Comparison of ENCODE assay signal across 36 cellular contexts in the genomic region with DNA sequence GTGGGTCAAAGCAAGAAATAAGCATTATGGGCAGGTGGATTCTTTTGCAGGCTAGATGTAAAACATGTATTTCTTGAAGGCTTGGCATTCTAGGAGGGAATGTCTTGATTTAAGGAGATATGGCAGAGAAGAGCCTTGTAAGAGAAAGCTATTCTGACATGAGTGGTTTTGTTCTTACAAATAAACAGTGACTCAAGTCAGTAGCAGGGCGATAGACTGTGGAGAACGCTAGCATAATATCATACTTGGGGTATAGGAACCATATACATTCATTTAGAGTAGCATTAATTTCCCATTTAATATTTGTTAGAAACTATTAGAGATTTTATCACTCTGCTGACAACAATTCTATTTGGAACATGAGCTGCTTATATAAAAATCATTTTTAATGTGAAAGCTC.
"Had no signal": no experiment of that assay in that cellular context is flagged by ENCODE, and none has a peak within 500 bp of the region (broad histone marks: within the 10 kb centered on the region; RNA-seq: fewer than 3 reads in every experiment).

No MANE protein-coding gene starts in this region.

- H3K9me3 Mint-ChIP-seq: activated B cell treated with CpG ODN at 0.5 μM for 24 hours; activated CD4-positive, alpha-beta T cell treated with anti-CD3 and anti-CD28 coated beads, Interleukin-2, amount 10 ng/mL, durations not matched to agents 24 days and 14 days; activated T-cell treated with anti-CD3 and anti-CD28 coated beads, Interleukin-2, amount 50 U/mL, for 24 hours; activated T-helper 2 cell treated with anti-CD3 and anti-CD28 coated beads, Interferon-gamma antibody, Interleukin-2, Interleukin-4, amounts not matched to agents 10 μg/mL and 5 μg/mL and 100 μg/mL, durations not matched to agents 14 hours and 24 hours and 36 hours had no signal

- H3K4me3 ChIP-seq: ascending aorta, cardiac muscle cell, colonic mucosa, MG63, Peyer's patch, SJSA1 had no signal

- DNase-seq: activated B cell treated with CpG ODN at 0.5 μM for 24 hours; activated CD4-positive, alpha-beta T cell treated with anti-CD3 and anti-CD28 coated beads, Interleukin-2, amount 10 ng/mL, durations not matched to agents 24 days and 14 days; activated CD4-positive, alpha-beta T cell treated with anti-CD3 and anti-CD28 coated beads, Interleukin-2, amount 50 U/mL, for 4 hours; activated CD8-positive, alpha-beta T cell treated with anti-CD3 and anti-CD28 coated beads, Interleukin-2, amount 10 ng/mL, durations not matched to agents 7 days and 5 days; activated gamma-delta T cell; activated naive CD4-positive, alpha-beta T cell treated with Interleukin-2 at 50 U/mL for 16 hours; activated naive CD8-positive, alpha-beta T cell treated with anti-CD3 and anti-CD28 coated beads, Interleukin-2, amount 10 ng/mL, durations not matched to agents 7 days and 5 days; activated T-cell treated with anti-CD3 and anti-CD28 coated beads, Interleukin-2, amount 50 U/mL, for 24 hours; amygdala; colonic mucosa; MG63; NCI-H1048; NCI-H1105 treated with DMSO at 0.1 percent for 48 hours; NCI-H1436; NCI-H1694; NCI-H1930; NCI-H2081 treated with DMSO at 0.1 percent for 48 hours; NCI-H226; NCI-H446 treated with DMSO at 0.1 percent for 48 hours; NCI-H524; NCI-H748 treated with DMSO at 0.1 percent for 48 hours; NK-92 treated with Interleukin-12 subunit alpha and Interleukin-12 subunit beta, amount 100 ng/mL, for 24 hours; PC-3; Peyer's patch; RPMI8226; SHP77 treated with DMSO at 0.1 percent for 48 hours; SW 1271; T-helper 1 cell; T-helper 9 cell had no signal

- H3K36me3 ChIP-seq: cardiac muscle cell, colonic mucosa, MG63, Peyer's patch, SJSA1 had no signal

- H3K4me1 Mint-ChIP-seq: activated B cell treated with CpG ODN at 0.5 μM for 24 hours; activated CD4-positive, alpha-beta T cell treated with anti-CD3 and anti-CD28 coated beads, Interleukin-2, amount 10 ng/mL, durations not matched to agents 24 days and 14 days; activated naive CD8-positive, alpha-beta T cell treated with anti-CD3 and anti-CD28 coated beads, Interleukin-2, amount 10 ng/mL, durations not matched to agents 7 days and 5 days; central memory CD8-positive, alpha-beta T cell had no signal

- H3K27me3 ChIP-seq: ascending aorta, cardiac muscle cell, colonic mucosa, Peyer's patch had no signal

- H3K27ac ChIP-seq: ascending aorta, cardiac muscle cell, colonic mucosa, Peyer's patch, SJSA1, VCaP had no signal

- H3K4me1 ChIP-seq: colonic mucosa, Peyer's patch, SJSA1 had no signal

- H3K36me3 Mint-ChIP-seq: activated naive CD8-positive, alpha-beta T cell treated with anti-CD3 and anti-CD28 coated beads, Interleukin-2, amount 10 ng/mL, durations not matched to agents 7 days and 5 days had no signal

- H3K27ac Mint-ChIP-seq: activated B cell treated with CpG ODN at 0.5 μM for 24 hours; activated CD4-positive, alpha-beta T cell treated with anti-CD3 and anti-CD28 coated beads, Interleukin-2, amount 10 ng/mL, durations not matched to agents 24 days and 14 days; activated CD8-positive, alpha-beta T cell treated with anti-CD3 and anti-CD28 coated beads, Interleukin-2, amount 10 ng/mL, durations not matched to agents 7 days and 5 days; activated naive CD4-positive, alpha-beta T cell treated with anti-CD3 and anti-CD28 coated beads, Interleukin-2, amount 50 U/mL, for 24 hours; activated naive CD8-positive, alpha-beta T cell treated with anti-CD3 and anti-CD28 coated beads, Interleukin-2, amount 10 ng/mL, durations not matched to agents 7 days and 5 days; activated T-cell treated with anti-CD3 and anti-CD28 coated beads, Interleukin-2, amount 50 U/mL, for 24 hours; activated T-helper 2 cell treated with anti-CD3 and anti-CD28 coated beads, Interferon-gamma antibody, Interleukin-2, Interleukin-4, amounts not matched to agents 10 μg/mL and 5 μg/mL and 100 μg/mL, durations not matched to agents 14 hours and 24 hours and 36 hours had no signal

- H3K4me3 Mint-ChIP-seq: activated B cell treated with CpG ODN at 0.5 μM for 24 hours; activated CD4-positive, alpha-beta T cell treated with anti-CD3 and anti-CD28 coated beads, Interleukin-2, amount 10 ng/mL, durations not matched to agents 24 days and 14 days; activated CD8-positive, alpha-beta T cell treated with anti-CD3 and anti-CD28 coated beads, Interleukin-2, amount 10 ng/mL, durations not matched to agents 7 days and 5 days; activated naive CD4-positive, alpha-beta T cell treated with anti-CD3 and anti-CD28 coated beads, Interleukin-2, amount 50 U/mL, for 24 hours; activated naive CD8-positive, alpha-beta T cell treated with anti-CD3 and anti-CD28 coated beads, Interleukin-2, amount 10 ng/mL, durations not matched to agents 7 days and 5 days; activated T-cell treated with anti-CD3 and anti-CD28 coated beads, Interleukin-2, amount 50 U/mL, for 24 hours; central memory CD8-positive, alpha-beta T cell had no signal

- ATAC-seq: activated CD8-positive, alpha-beta T cell treated with anti-CD3 and anti-CD28 coated beads, Interleukin-2, amount 10 ng/mL, durations not matched to agents 7 days and 5 days; PC-3 had no signal

- H3K27me3 Mint-ChIP-seq: activated B cell treated with CpG ODN at 0.5 μM for 24 hours; activated CD4-positive, alpha-beta T cell treated with anti-CD3 and anti-CD28 coated beads, Interleukin-2, amount 10 ng/mL, durations not matched to agents 24 days and 14 days; activated naive CD4-positive, alpha-beta T cell treated with anti-CD3 and anti-CD28 coated beads, Interleukin-2, amount 50 U/mL, for 24 hours; activated naive CD8-positive, alpha-beta T cell treated with anti-CD3 and anti-CD28 coated beads, Interleukin-2, amount 10 ng/mL, durations not matched to agents 7 days and 5 days; activated T-cell treated with anti-CD3 and anti-CD28 coated beads, Interleukin-2, amount 50 U/mL, for 24 hours; central memory CD8-positive, alpha-beta T cell had no signal
